Comparison of ENCODE assay signal across 1 cellular context in genomic region chr22:44585559-44586121, GRCh38.
TF ChIP-seq lines count a peak whose summit lies in the region.

No MANE protein-coding gene starts in this region.

TF ChIP-seq in H1, 55 proteins besides CTCF, POLR2A, EP300 and RAD21:
- TF ChIP-seq YY1 (IDR thresholded peaks at IDR 0.05; ENCODE audit: low read depth, low read length) (no peak), BCL11A (IDR thresholded peaks at IDR 0.05; ENCODE audit: low read depth in 2 of 2, low read length in 2 of 2) (no peak)
- TF ChIP-seq, protein P1, sequence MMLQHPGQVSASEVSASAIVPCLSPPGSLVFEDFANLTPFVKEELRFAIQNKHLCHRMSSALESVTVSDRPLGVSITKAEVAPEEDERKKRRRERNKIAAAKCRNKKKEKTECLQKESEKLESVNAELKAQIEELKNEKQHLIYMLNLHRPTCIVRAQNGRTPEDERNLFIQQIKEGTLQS (IDR thresholded peaks at IDR 0.05; ENCODE audit: insufficient read depth, low read depth, low read length) = no peak
